ENCODE assay signal across 8 cellular contexts in genomic region chr17:38750044-38750311, GRCh38. TPM values are rescaled to one million over a fixed set of nuclear protein-coding genes. Genes with fewer than 3 reads are reported as not detected.
DNase-seq lines count a peak whose midpoint lies in the region; ATAC-seq, FAIRE-seq and TF ChIP-seq lines count a peak whose summit lies in the region.
"Had no signal": no experiment of that assay in that cellular context is flagged by ENCODE, and none has a peak within 500 bp of the region (broad histone marks: within the 10 kb centered on the region; RNA-seq: fewer than 3 reads in every experiment).

No MANE protein-coding gene starts in this region.

- peaks cover 14% of the 10 kb centered on the region for H3K27me3 ChIP-seq in iPS-15b (ENCODE audit: control insufficient read depth, insufficient read depth, low read length)
- H3K27me3 ChIP-seq in smooth muscle cell (ENCODE audit: low read depth), result peaks cover 6% of the 10 kb centered on the region

- POLR2A ChIA-PET in activated CD8-positive, alpha-beta T cell treated with anti-CD3 and anti-CD28 coated beads, Interleukin-2, amount 10 ng/mL, durations not matched to agents 7 days and 5 days (lab: Charles Lee), result interaction anchor here (0.9 kb wide), 1 partner anchor 45 kb away, joined by 3 read pairs; the partner anchor contains the start of gene MLLT6

- intact Hi-C loops in head of caudate nucleus (cut with DNase I), result no loop called here

- H3K9ac ChIP-seq in iPS-15b (ENCODE audit: low read depth, low read length) (peak overlapping the region; percentile 18), smooth muscle cell (ENCODE audit: low read depth) (no peak overlapping the region)

- TF ChIP-seq CTCF in HFFc6 (IDR thresholded peaks at IDR 0.05), result no peak
- TF ChIP-seq CTCF in smooth muscle cell (IDR thresholded peaks at IDR 0.05; ENCODE audit: borderline replicate concordance, insufficient read depth, poor library complexity, severe bottlenecking), result no peak

- H3K4me2 ChIP-seq in smooth muscle cell, result peak overlapping the region; percentile 98

- FAIRE-seq in HTR-8/SVneo (lab: Jason Lieb, UNC), result no peak
- FAIRE-seq: TTC549 had no signal

- peaks cover 51% of the 10 kb centered on the region for H3K79me2 ChIP-seq in smooth muscle cell (ENCODE audit: low read depth)

- H3K4me1 ChIP-seq in iPS-15b (ENCODE audit: control insufficient read depth, insufficient read depth, low read length) (peaks cover 12% of the 10 kb centered on the region), smooth muscle cell (ENCODE audit: low read depth) (peaks cover 33% of the 10 kb centered on the region)

- DNase-seq in HFFc6 (no peak), smooth muscle cell (lab: John Stamatoyannopoulos, UW; ENCODE audit: unreplicated experiment) (no peak), NCI-H187 (lab: John Stamatoyannopoulos, UW) (no peak), HTR-8/SVneo (ENCODE audit: insufficient read length, low spot score) (no peak), head of caudate nucleus (no peak)
- no peak for DNase-seq in activated CD8-positive, alpha-beta T cell treated with anti-CD3 and anti-CD28 coated beads, Interleukin-2, amount 10 ng/mL, durations not matched to agents 7 days and 5 days

- H3F3A ChIP-seq in smooth muscle cell (ENCODE audit: low read depth), result peaks cover 11% of the 10 kb centered on the region

- CTCF ChIA-PET in activated CD8-positive, alpha-beta T cell treated with anti-CD3 and anti-CD28 coated beads, Interleukin-2, amount 10 ng/mL, durations not matched to agents 7 days and 5 days (lab: Charles Lee), result interaction anchor here (0.8 to 2.8 kb wide), 3 partner anchors 15 to 19 kb away, joined by 3 to 18 read pairs (median 8); partner anchors contain the start of gene CISD3

- no peaks in the 10 kb centered on the region for H3K9me3 Mint-ChIP-seq in HFFc6
- no peaks in the 10 kb centered on the region for H3K9me3 Mint-ChIP-seq in activated CD8-positive, alpha-beta T cell treated with anti-CD3 and anti-CD28 coated beads, Interleukin-2, amount 10 ng/mL, durations not matched to agents 7 days and 5 days (ENCODE audit: insufficient read depth)

- no peak overlapping the region for H3K27ac ChIP-seq in smooth muscle cell (ENCODE audit: low read depth)

- peak overlapping the region; percentile 16 for H2AFZ ChIP-seq in smooth muscle cell (ENCODE audit: low read depth)

- H3K36me3 ChIP-seq in iPS-15b (ENCODE audit: control insufficient read depth, insufficient read depth, low read length) (peaks cover 6% of the 10 kb centered on the region), smooth muscle cell (ENCODE audit: low read depth) (no peaks in the 10 kb centered on the region)

- WGBS in smooth muscle cell (ENCODE audit: low lambda C conversion rate), result 4% methylated on average over 11 of the region's 12 CpGs

- H3K27ac Mint-ChIP-seq in HFFc6, result peak overlapping the region; percentile 53
- H3K27ac Mint-ChIP-seq in activated CD8-positive, alpha-beta T cell treated with anti-CD3 and anti-CD28 coated beads, Interleukin-2, amount 10 ng/mL, durations not matched to agents 7 days and 5 days, result no peak overlapping the region

- H3K9me3 ChIP-seq in iPS-15b (ENCODE audit: control insufficient read depth, insufficient read depth, low read length) (no peaks in the 10 kb centered on the region), smooth muscle cell (replicated peaks; ENCODE audit: low read depth) (no peaks in the 10 kb centered on the region)

- H4K20me1 ChIP-seq in smooth muscle cell (ENCODE audit: low read depth), result peaks cover 24% of the 10 kb centered on the region

- H3K4me3 ChIP-seq in iPS-15b (ENCODE audit: low read depth, low read length), result peak overlapping the region; percentile 98
- peak overlapping the region; percentile 72 for H3K4me3 ChIP-seq in smooth muscle cell

- H3K4me3 Mint-ChIP-seq in HFFc6, result peak overlapping the region; percentile 95
- peak overlapping the region; percentile 99 for H3K4me3 Mint-ChIP-seq in activated CD8-positive, alpha-beta T cell treated with anti-CD3 and anti-CD28 coated beads, Interleukin-2, amount 10 ng/mL, durations not matched to agents 7 days and 5 days

- peaks cover 10% of the 10 kb centered on the region for H3K36me3 Mint-ChIP-seq in HFFc6 (ENCODE audit: low read depth)
- peaks cover 19% of the 10 kb centered on the region for H3K36me3 Mint-ChIP-seq in activated CD8-positive, alpha-beta T cell treated with anti-CD3 and anti-CD28 coated beads, Interleukin-2, amount 10 ng/mL, durations not matched to agents 7 days and 5 days (ENCODE audit: low read depth)

- no peak for ATAC-seq in activated CD8-positive, alpha-beta T cell treated with anti-CD3 and anti-CD28 coated beads, Interleukin-2, amount 10 ng/mL, durations not matched to agents 7 days and 5 days

- H3K27me3 Mint-ChIP-seq in HFFc6 (ENCODE audit: insufficient read depth), result peaks cover 5% of the 10 kb centered on the region
- H3K27me3 Mint-ChIP-seq in activated CD8-positive, alpha-beta T cell treated with anti-CD3 and anti-CD28 coated beads, Interleukin-2, amount 10 ng/mL, durations not matched to agents 7 days and 5 days (ENCODE audit: low read depth), result peaks cover 45% of the 10 kb centered on the region

- peaks cover 47% of the 10 kb centered on the region for H3K4me1 Mint-ChIP-seq in HFFc6 (ENCODE audit: low read depth)
- peaks cover 54% of the 10 kb centered on the region for H3K4me1 Mint-ChIP-seq in activated CD8-positive, alpha-beta T cell treated with anti-CD3 and anti-CD28 coated beads, Interleukin-2, amount 10 ng/mL, durations not matched to agents 7 days and 5 days (ENCODE audit: low read depth)

RNA-seq across cellular contexts. Expression of gene PCGF2, which starts 1.8 kb away (rescaled TPM):
- 10 to 100 TPM; 59.7 to 73.5 (median 69.0) TPM for total RNA-seq in HFFc6 (2021; fragmentation: NEBNext Ultra II Directional; extraction: Animal tissue kit (Norgen Biotek cat#: 25700))
- under 1 TPM; 0.63 to 0.70 TPM for total RNA-seq in activated CD8-positive, alpha-beta T cell treated with anti-CD3 and anti-CD28 coated beads, Interleukin-2, amount 10 ng/mL, durations not matched to agents 7 days and 5 days
- total RNA-seq in smooth muscle cell, result 4.7 and 11.6 TPM in 2 replicates
- polyA plus RNA-seq in smooth muscle cell, result 6.1 and 11.2 TPM in 2 replicates

RNA-seq across cellular contexts. Expression of gene PSMB3, which starts 2.6 kb away (rescaled TPM):
- total RNA-seq in HFFc6 (2021; fragmentation: NEBNext Ultra II Directional; extraction: Animal tissue kit (Norgen Biotek cat#: 25700)), result 100 to 1,000 TPM; 232 to 273 (median 253) TPM
- total RNA-seq in activated CD8-positive, alpha-beta T cell treated with anti-CD3 and anti-CD28 coated beads, Interleukin-2, amount 10 ng/mL, durations not matched to agents 7 days and 5 days, result 100 to 1,000 TPM; 251 to 252 TPM
- total RNA-seq in smooth muscle cell, result 265 and 312 TPM in 2 replicates
- polyA plus RNA-seq in smooth muscle cell, result 346 and 358 TPM in 2 replicates

RNA-seq across cellular contexts. Expression of gene CISD3, which starts 19.8 kb away (rescaled TPM):
- total RNA-seq in HFFc6 (2021; fragmentation: NEBNext Ultra II Directional; extraction: Animal tissue kit (Norgen Biotek cat#: 25700)), result 10 to 100 TPM; 35.0 to 38.7 (median 36.6) TPM
- 10 to 100 TPM; 48.2 to 56.1 TPM for total RNA-seq in activated CD8-positive, alpha-beta T cell treated with anti-CD3 and anti-CD28 coated beads, Interleukin-2, amount 10 ng/mL, durations not matched to agents 7 days and 5 days
- total RNA-seq in smooth muscle cell, result 0.54 and 1.3 TPM in 2 replicates
- polyA plus RNA-seq in smooth muscle cell, result 15.1 and 18.1 TPM in 2 replicates

RNA-seq across cellular contexts. Expression of gene MLLT6, which starts 44.9 kb away (rescaled TPM):
- total RNA-seq in HFFc6 (2021; fragmentation: NEBNext Ultra II Directional; extraction: Animal tissue kit (Norgen Biotek cat#: 25700)), result 10 to 100 TPM; 26.5 to 31.5 (median 30.2) TPM
- total RNA-seq in activated CD8-positive, alpha-beta T cell treated with anti-CD3 and anti-CD28 coated beads, Interleukin-2, amount 10 ng/mL, durations not matched to agents 7 days and 5 days, result 100 to 1,000 TPM; 211 to 219 TPM
- total RNA-seq in smooth muscle cell, result 11.2 and 12.4 TPM in 2 replicates
- 4.6 and 8.1 TPM in 2 replicates for polyA plus RNA-seq in smooth muscle cell

RNA-seq across cellular contexts. Expression of gene PIP4K2B, which starts 49.4 kb away (rescaled TPM):
- 10 to 100 TPM; 48.7 to 61.8 (median 55.5) TPM for total RNA-seq in HFFc6 (2021; fragmentation: NEBNext Ultra II Directional; extraction: Animal tissue kit (Norgen Biotek cat#: 25700))
- 10 to 100 TPM; 49.9 to 51.4 TPM for total RNA-seq in activated CD8-positive, alpha-beta T cell treated with anti-CD3 and anti-CD28 coated beads, Interleukin-2, amount 10 ng/mL, durations not matched to agents 7 days and 5 days
- 31.9 and 46.5 TPM in 2 replicates for total RNA-seq in smooth muscle cell
- 11.1 and 13.7 TPM in 2 replicates for polyA plus RNA-seq in smooth muscle cell

Comparison
In these comparisons a context has a peak if more than half of its experiments do, and no peak if none do; other contexts are left out.
1. RNA of gene CISD3, which starts 19.8 kb away (total RNA-seq): 48.2 to 56.1 TPM in activated CD8-positive, alpha-beta T cell treated with anti-CD3 and anti-CD28 coated beads, Interleukin-2, amount 10 ng/mL, durations not matched to agents 7 days and 5 days and 35.0 to 38.7 TPM in HFFc6; 0.54 to 1.3 TPM in smooth muscle cell; every median in the first group is over 10 times any median in the second.